In genomic region chr4:94695389-94695788, GRCh38 we compare ENCODE assay signal across 19 cellular contexts.
A peak's percentile ranks its signal among the peaks of the same experiment; 100 is the strongest.
DNase-seq lines count a peak whose midpoint lies in the region; ATAC-seq and TF ChIP-seq lines count a peak whose summit lies in the region.
"Had no signal": no experiment of that assay in that cellular context is flagged by ENCODE, and none has a peak within 500 bp of the region (broad histone marks: within the 10 kb centered on the region; RNA-seq: fewer than 3 reads in every experiment).

No MANE protein-coding gene starts in this region.

- H2AK9ac ChIP-seq in IMR-90 (replicated peaks; ENCODE audit: low read depth, low read length, poor library complexity), result no peak overlapping the region

- no peak overlapping the region for H2AFZ ChIP-seq in IMR-90 (replicated peaks; ENCODE audit: low read length, poor library complexity)

- intact Hi-C loops in IMR-90 (cut with micrococcal nuclease), result no loop called here

- no peak overlapping the region for H3K4me3 ChIP-seq in IMR-90 (ENCODE audit: insufficient read depth, low read depth, low read length)

- WGBS in IMR-90 (ENCODE audit: extremely low coverage in 2 of 2, insufficient read length in 1 of 2), 2 experiments, result no CpG with 5 or more reads among the region's 4 CpGs

- no peak overlapping the region for H3K9ac ChIP-seq in IMR-90 (ENCODE audit: low read depth, low read length)

- ATAC-seq in IMR-90 (ENCODE audit: low read depth) (no peak), foreskin keratinocyte (peak; percentile 64)
- ATAC-seq: SK-N-SH treated with all-trans-retinoic acid at 6 μM for 48 hours had no signal

- BruUV-seq in IMR-90 (replicated peaks; lab: Mats Ljungman, UMichigan), result no TSS peak

- H3K4me2 ChIP-seq in IMR-90 (ENCODE audit: low read depth, low read length), result no peak overlapping the region

- H3K79me1 ChIP-seq in IMR-90 (ENCODE audit: low read depth in 1 of 2, low read length in 2 of 2), result no peaks in the 10 kb centered on the region

- H2AK5ac ChIP-seq in IMR-90 (ENCODE audit: low read depth, low read length), result no peak overlapping the region

- CTCF ChIA-PET in IMR-90 (lab: Yijun Ruan, JAX), result interaction anchor here (0.7 kb wide), 1 partner anchor 72 kb away, joined by 3 read pairs; no protein-coding TSS in a partner anchor

- H3K9me1 ChIP-seq in IMR-90 (ENCODE audit: insufficient read depth, low read length), result 0 out of 2 replicates have a peak, but pooled peaks cover 4% of the 10 kb centered on the region

- H2BK20ac ChIP-seq in IMR-90 (ENCODE audit: low read depth, low read length), result no peak overlapping the region

- H2BK15ac ChIP-seq in IMR-90 (ENCODE audit: low read depth, low read length), result no peak overlapping the region

- H3K18ac ChIP-seq in IMR-90 (ENCODE audit: low read depth, low read length), result no peak overlapping the region

- in situ Hi-C loops in IMR-90 (cut with MboI; ENCODE audit: low sequenced_read_pairs), result no loop called here

- dilution Hi-C loops in IMR-90 (cut with HindIII; ENCODE audit: low sequenced_read_pairs, unreplicated experiment), result no loop called here

- no peaks in the 10 kb centered on the region for H4K20me1 ChIP-seq in IMR-90 (ENCODE audit: insufficient read depth, low read length)

- TF ChIP-seq RAD21 in IMR-90 (IDR thresholded peaks at IDR 0.05; ENCODE audit: low read length), result no peak

- H3K27me3 ChIP-seq in IMR-90 (ENCODE audit: control insufficient read depth, insufficient read depth, low read length) (no peaks in the 10 kb centered on the region), foreskin keratinocyte (no peaks in the 10 kb centered on the region)

- no peak overlapping the region for H4K8ac ChIP-seq in IMR-90 (ENCODE audit: low read depth in 2 of 2, low read length in 2 of 2)

- H3K14ac ChIP-seq in IMR-90 (replicated peaks; ENCODE audit: low read depth, low read length), result no peak overlapping the region

- H4K91ac ChIP-seq in IMR-90 (ENCODE audit: insufficient read depth, low read depth, low read length), result no peak overlapping the region

- H2BK5ac ChIP-seq in IMR-90 (ENCODE audit: low read depth, low read length, poor library complexity, severe bottlenecking), result no peak overlapping the region

- no peak overlapping the region for H3K56ac ChIP-seq in IMR-90 (ENCODE audit: extremely low read depth, insufficient read depth, low read length)

- no peak overlapping the region for H4K5ac ChIP-seq in IMR-90 (ENCODE audit: low read depth, low read length)

- POLR2A ChIA-PET in IMR-90 (lab: Charles Lee; ENCODE audit: unreplicated experiment), result no interaction called here

- no peak for TF ChIP-seq POLR2A in IMR-90 (IDR thresholded peaks at IDR 0.05; ENCODE audit: low read depth, low read length)

- H3K4me1 ChIP-seq in IMR-90 (ENCODE audit: control insufficient read depth, insufficient read depth, low read length) (0 out of 2 replicates have a peak, but pooled peaks cover 2% of the 10 kb centered on the region), foreskin keratinocyte (no peaks in the 10 kb centered on the region)

- H3K23ac ChIP-seq in IMR-90 (ENCODE audit: low read depth, low read length), result no peak overlapping the region

- no peak overlapping the region for H2BK120ac ChIP-seq in IMR-90 (ENCODE audit: low read depth, low read length)

- H3K9me3 ChIP-seq in IMR-90 (ENCODE audit: control insufficient read depth, insufficient read depth, low read length), result no peaks in the 10 kb centered on the region

- peak; percentile 6 for DNase-seq in DMS53 (lab: John Stamatoyannopoulos, UW)
- DNase-seq in DMS53 treated with DMSO at 0.1 percent for 48 hours (lab: John Stamatoyannopoulos, UW; ENCODE audit: unreplicated experiment), result no peak
- peak; percentile 42 for DNase-seq in EH (ENCODE audit: low read depth)
- peak; percentile 21 for DNase-seq in IMR-90
- DNase-seq in foreskin keratinocyte, result no peak
- DNase-seq in DMS 273 (lab: John Stamatoyannopoulos, UW; ENCODE audit: unreplicated experiment), result no peak
- DNase-seq in nucleus accumbens (lab: John Stamatoyannopoulos, UW), result no peak
- DNase-seq in NK-92 treated with Interleukin-12 subunit alpha and Interleukin-12 subunit beta, amount 100 ng/mL, for 24 hours (lab: John Stamatoyannopoulos, UW), result no peak
- DNase-seq: AML-193, DMS 273 treated with DMSO at 0.1 percent for 48 hours, MM.1S, NCI-H1105, NCI-H1694, NCI-H510A treated with DMSO at 0.1 percent for 48 hours, NCI-H82, SIG-M5 had no signal

- H3K27ac ChIP-seq in IMR-90 (ENCODE audit: insufficient read depth, low read length), result no peak overlapping the region
- H3K27ac ChIP-seq in foreskin keratinocyte, result no peak overlapping the region
- H3K27ac ChIP-seq: 22Rv1, RWPE1 had no signal

- TF ChIP-seq CTCF in IMR-90 (conservative IDR thresholded peaks at IDR 0.05; ENCODE audit: low read depth, low read length) (no peak), foreskin keratinocyte (conservative IDR thresholded peaks at IDR 0.05) (no peak)

- H3K36me3 ChIP-seq in IMR-90 (ENCODE audit: control insufficient read depth, insufficient read depth, low read length), result no peaks in the 10 kb centered on the region

- no peak overlapping the region for H3K4ac ChIP-seq in IMR-90 (ENCODE audit: low read depth, low read length)

TF ChIP-seq in IMR-90, 13 proteins besides CTCF, POLR2A, EP300 and RAD21:
- TF ChIP-seq RCOR1 (IDR thresholded peaks at IDR 0.05; ENCODE audit: insufficient replicate concordance, low read length) (no peak), USF2 (IDR thresholded peaks at IDR 0.05; ENCODE audit: low read depth, low read length) (no peak), CEBPB (IDR thresholded peaks at IDR 0.05; ENCODE audit: low read depth, low read length) (no peak), FOS (IDR thresholded peaks at IDR 0.05; ENCODE audit: low read depth, low read length) (no peak), CHD1 (IDR thresholded peaks at IDR 0.05; ENCODE audit: low read depth, low read length) (no peak), MAZ (IDR thresholded peaks at IDR 0.05; ENCODE audit: borderline replicate concordance, low read depth, low read length) (no peak), ELK1 (IDR thresholded peaks at IDR 0.05; ENCODE audit: borderline replicate concordance, low read depth, low read length) (no peak), RFX5 (IDR thresholded peaks at IDR 0.05; ENCODE audit: low read depth, low read length) (no peak), MAFK (IDR thresholded peaks at IDR 0.05; ENCODE audit: low read depth, low read length) (no peak), BHLHE40 (IDR thresholded peaks at IDR 0.05; ENCODE audit: low read depth, low read length) (no peak), SMC3 (IDR thresholded peaks at IDR 0.05; ENCODE audit: low read depth, low read length) (no peak), NFE2L2 (IDR thresholded peaks at IDR 0.05; ENCODE audit: low read depth, low read length) (no peak), MXI1 (IDR thresholded peaks at IDR 0.05; ENCODE audit: borderline replicate concordance, low read depth, low read length) (no peak)
TF ChIP-seq in IMR-90: peak in this region for 0.

Comparison
In these comparisons a context has a peak if more than half of its experiments do, and no peak if none do; other contexts are left out.
1. DNase-seq: peak in DMS53 (single experiment), EH (single experiment) and IMR-90 (single experiment); none in DMS53 treated with DMSO at 0.1 percent for 48 hours (single experiment), foreskin keratinocyte (0 of 2), DMS 273 (single experiment), nucleus accumbens (0 of 56) and NK-92 treated with Interleukin-12 subunit alpha and Interleukin-12 subunit beta, amount 100 ng/mL, for 24 hours (single experiment).